In the genomic region with DNA sequence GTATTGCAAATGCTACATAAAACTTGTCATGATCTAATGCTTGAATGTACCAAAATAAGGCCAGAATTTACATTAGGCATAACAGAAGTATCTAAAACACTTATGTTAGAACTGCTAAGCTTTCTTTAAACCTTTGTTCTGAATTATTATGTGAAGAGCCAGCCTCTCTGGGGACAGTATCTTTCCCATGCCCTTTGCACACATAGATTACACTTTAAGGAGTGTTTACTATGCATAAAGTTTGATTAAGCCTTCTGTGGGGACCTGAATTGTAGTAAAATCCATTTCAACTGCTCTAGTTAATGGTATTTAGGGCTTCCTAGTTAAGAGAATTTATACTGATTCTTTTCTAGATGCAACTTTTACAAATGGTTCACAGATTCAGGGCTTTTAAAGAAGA, we compare ENCODE assay signal across 29 cellular contexts.
"Had no signal": no experiment of that assay in that cellular context is flagged by ENCODE, and none has a peak within 500 bp of the region (broad histone marks: within the 10 kb centered on the region; RNA-seq: fewer than 3 reads in every experiment).

No MANE protein-coding gene starts in this region.

- H3K4me3 ChIP-seq: coronary artery, dorsolateral prefrontal cortex, gastrocnemius medialis had no signal

- H3K4me1 ChIP-seq: gastrocnemius medialis had no signal

- FAIRE-seq: astrocyte, bronchial epithelial cell had no signal

- ATAC-seq: activated CD4-positive, CD25-positive, alpha-beta regulatory T cell treated with anti-CD3 and anti-CD28 coated beads, Interleukin-2, amount 50 U/mL, for 24 hours; activated CD8-positive, alpha-beta T cell treated with anti-CD3 and anti-CD28 coated beads for 36 hours; activated T-cell treated with anti-CD3 and anti-CD28 coated beads, Interleukin-2, amount 50 U/mL, for 4 hours; activated T-helper 17 cell treated with anti-CD3 and anti-CD28 coated beads, Interleukin-2, amount 50 U/mL, for 72 hours; esophagus mucosa; gastrocnemius medialis; T-helper 17 cell had no signal

- DNase-seq: activated B cell treated with CpG ODN at 0.5 μM for 24 hours; activated CD4-positive, alpha-beta T cell treated with anti-CD3 and anti-CD28 coated beads for 48 hours; activated CD4-positive, alpha-beta T cell treated with anti-CD3 and anti-CD28 coated beads, Interleukin-2, amount 50 U/mL, for 1 hour; activated CD4-positive, alpha-beta T cell treated with anti-CD3 and anti-CD28 coated beads, Interleukin-2, amount 50 U/mL, for 48 hours; activated CD8-positive, alpha-beta memory T cell treated with anti-CD3 and anti-CD28 coated beads for 24 hours; activated CD8-positive, alpha-beta T cell treated with anti-CD3 and anti-CD28 coated beads for 36 hours; activated effector memory CD4-positive, alpha-beta T cell treated with Interleukin-2 at 50 U/mL for 16 hours; activated gamma-delta T cell treated with Interleukin-2 at 50 U/mL for 16 hours; activated naive CD4-positive, alpha-beta T cell treated with anti-CD3 and anti-CD28 coated beads, Interleukin-2, amount 50 U/mL, for 16 hours; activated naive CD4-positive, alpha-beta T cell treated with Interleukin-2 at 50 U/mL for 16 hours; activated T-cell treated with anti-CD3 and anti-CD28 coated beads, Interleukin-2, amount 50 U/mL, for 4 hours; amniotic stem cell; anterior cingulate cortex; brain microvascular endothelial cell; dorsolateral prefrontal cortex; effector memory CD4-positive, alpha-beta T cell; endodermal cell; foreskin fibroblast; gastrocnemius medialis; T-helper 1 cell; T-helper 17 cell; T1000; WERI-Rb-1 had no signal

- H3K36me3 ChIP-seq: brain microvascular endothelial cell, gastrocnemius medialis, WERI-Rb-1 had no signal

- H3K27ac ChIP-seq: brain microvascular endothelial cell, coronary artery, dorsolateral prefrontal cortex, gastrocnemius medialis, WERI-Rb-1 had no signal

- H3K27me3 ChIP-seq: brain microvascular endothelial cell, dorsolateral prefrontal cortex, gastrocnemius medialis had no signal
